Comparison of ENCODE assay signal across 17 cellular contexts in genomic region chr12:38713294-38713693, GRCh38.
DNase-seq lines count a peak whose midpoint lies in the region; ATAC-seq and TF ChIP-seq lines count a peak whose summit lies in the region.
"Had no signal": no experiment of that assay in that cellular context is flagged by ENCODE, and none has a peak within 500 bp of the region (broad histone marks: within the 10 kb centered on the region; RNA-seq: fewer than 3 reads in every experiment).

No MANE protein-coding gene starts in this region.

- no peaks in the 10 kb centered on the region for H4K20me1 ChIP-seq in mammary epithelial cell (ENCODE audit: insufficient read depth, low read length)

- peak overlapping the region; percentile 18 for H3K27ac Mint-ChIP-seq in MCF 10A (ENCODE audit: low read depth, unreplicated experiment)
- H3K27ac Mint-ChIP-seq: CD4-positive, alpha-beta memory T cell; HFFc6 had no signal

- no peaks in the 10 kb centered on the region for H3K79me2 ChIP-seq in mammary epithelial cell (ENCODE audit: insufficient read depth, low read length)

- peaks cover 6% of the 10 kb centered on the region for H3K4me1 Mint-ChIP-seq in MCF 10A (ENCODE audit: insufficient read depth, unreplicated experiment)
- H3K4me1 Mint-ChIP-seq: CD4-positive, alpha-beta memory T cell had no signal

- no peaks in the 10 kb centered on the region for H3K27me3 Mint-ChIP-seq in MCF 10A (ENCODE audit: insufficient read depth, unreplicated experiment)
- H3K27me3 Mint-ChIP-seq: CD4-positive, alpha-beta memory T cell had no signal

- H3K36me3 Mint-ChIP-seq in MCF 10A (ENCODE audit: insufficient read depth, unreplicated experiment) = no peaks in the 10 kb centered on the region

- BruUV-seq in MCF 10A (replicated peaks; lab: Mats Ljungman, UMichigan) (no TSS peak), mammary epithelial cell (replicated peaks; lab: Mats Ljungman, UMichigan) (no TSS peak)

- intact Hi-C loops in MCF 10A (cut with micrococcal nuclease) (no loop called here), breast epithelium (cut with DNase I; ENCODE audit: low total_unique reads) (no loop called here), mammary epithelial cell (cut with micrococcal nuclease) (no loop called here)

- no peak overlapping the region for H2AFZ ChIP-seq in mammary epithelial cell (ENCODE audit: low read depth, low read length)

- H3K9me3 ChIP-seq in breast epithelium (peaks cover 0 to 6% of the 10 kb centered on the region in 2 donors), mammary epithelial cell (replicated peaks; ENCODE audit: insufficient read depth, low read length) (no peaks in the 10 kb centered on the region)

- H3K4me3 ChIP-seq in breast epithelium = no peak overlapping the region
- no peak overlapping the region for H3K4me3 ChIP-seq in mammary epithelial cell (replicated peaks in 1 of 3; ENCODE audit: insufficient read depth in 1 of 3, low read depth in 2 of 3, low read length in 3 of 3)
- H3K4me3 ChIP-seq: HAP-1 had no signal

- 60% methylated on average over 6 of the region's 6 CpGs for WGBS in mammary epithelial cell (ENCODE audit: low coverage, missing lambda C conversion rate)

- POLR2A ChIA-PET in MCF 10A (lab: Yijun Ruan, JAX) = no interaction called here

- DNase-seq in MCF 10A (ENCODE audit: unreplicated experiment) (no peak), breast epithelium (ENCODE audit: low spot score in 2 of 2) (no peak), RPMI7951 (ENCODE audit: low read depth) (peak; percentile 12), mammary epithelial cell (peak; percentile 19), HUDEP-2 (lab: John Stamatoyannopoulos, UW; ENCODE audit: unreplicated experiment in 76 of 76) (no peak), NCI-H510A treated with DMSO at 0.1 percent for 48 hours (lab: John Stamatoyannopoulos, UW) (no peak)
- DNase-seq: C1 segment of cervical spinal cord; Calu3; CD4-positive, alpha-beta memory T cell; COR-L47; DMS53; DMS79 treated with DMSO at 0.1 percent for 48 hours; GF-D8; GOT3; HFFc6 had no signal

- in situ Hi-C loops in mammary epithelial cell (cut with MboI; ENCODE audit: low sequenced_read_pairs in 2 of 2) = no loop called here

- ATAC-seq in GM19035 (IDR thresholded peaks at IDR 0.05; ENCODE audit: unreplicated experiment) = no peak

- CTCF ChIA-PET in MCF 10A (lab: Yijun Ruan, JAX) = no interaction called here
- CTCF ChIA-PET in mammary epithelial cell (lab: Charles Lee; ENCODE audit: low non-redundant PET) = no interaction called here

- TF ChIP-seq CTCF in MCF 10A (IDR thresholded peaks at IDR 0.05; ENCODE audit: unreplicated experiment) = no peak
- TF ChIP-seq CTCF in breast epithelium (IDR thresholded peaks at IDR 0.05) = no peak
- TF ChIP-seq CTCF in mammary epithelial cell (conservative IDR thresholded peaks at IDR 0.05 in 1 of 2, IDR thresholded peaks at IDR 0.05 in 1 of 2; ENCODE audit: extremely low read depth in 1 of 2, insufficient read depth in 1 of 2, low read depth in 1 of 2, low read length in 2 of 2) = no peak

- no peak overlapping the region for H3K4me2 ChIP-seq in mammary epithelial cell (ENCODE audit: insufficient read depth, low read depth, low read length)

- peaks cover 13% of the 10 kb centered on the region for H3K9me3 Mint-ChIP-seq in MCF 10A (ENCODE audit: unreplicated experiment)

- no peak overlapping the region for H3K9ac ChIP-seq in mammary epithelial cell (ENCODE audit: insufficient read depth, low read length)

- H3K4me1 ChIP-seq in breast epithelium (no peaks in the 10 kb centered on the region), mammary epithelial cell (ENCODE audit: insufficient read depth, low read length) (no peaks in the 10 kb centered on the region)
- H3K4me1 ChIP-seq: HAP-1 had no signal

- TF ChIP-seq POLR2A in breast epithelium (IDR thresholded peaks at IDR 0.05) = no peak

- no peaks in the 10 kb centered on the region for H3K36me3 ChIP-seq in breast epithelium
- no peaks in the 10 kb centered on the region for H3K36me3 ChIP-seq in mammary epithelial cell (ENCODE audit: insufficient read depth, low read length)

- H3K4me3 Mint-ChIP-seq in MCF 10A (ENCODE audit: unreplicated experiment) = no peak overlapping the region
- H3K4me3 Mint-ChIP-seq: CD4-positive, alpha-beta memory T cell; HFFc6 had no signal

- H3K27ac ChIP-seq in breast epithelium (no peak overlapping the region), mammary epithelial cell (ENCODE audit: insufficient read depth, low read depth, low read length) (no peak overlapping the region)

- dilution Hi-C loops in mammary epithelial cell (cut with HindIII; ENCODE audit: low sequenced_read_pairs) = no loop called here

- H3K27me3 ChIP-seq in breast epithelium (no peaks in the 10 kb centered on the region), mammary epithelial cell (ENCODE audit: insufficient read depth, low read length) (no peaks in the 10 kb centered on the region)

Comparison
In these comparisons a context has a peak if more than half of its experiments do, and no peak if none do; other contexts are left out.
1. DNase-seq: peak in RPMI7951 (single experiment) and mammary epithelial cell (single experiment); none in MCF 10A (single experiment), breast epithelium (0 of 2), HUDEP-2 (0 of 76) and NCI-H510A treated with DMSO at 0.1 percent for 48 hours (single experiment).